ENCODE assay signal across 1 cellular context in the genomic region with DNA sequence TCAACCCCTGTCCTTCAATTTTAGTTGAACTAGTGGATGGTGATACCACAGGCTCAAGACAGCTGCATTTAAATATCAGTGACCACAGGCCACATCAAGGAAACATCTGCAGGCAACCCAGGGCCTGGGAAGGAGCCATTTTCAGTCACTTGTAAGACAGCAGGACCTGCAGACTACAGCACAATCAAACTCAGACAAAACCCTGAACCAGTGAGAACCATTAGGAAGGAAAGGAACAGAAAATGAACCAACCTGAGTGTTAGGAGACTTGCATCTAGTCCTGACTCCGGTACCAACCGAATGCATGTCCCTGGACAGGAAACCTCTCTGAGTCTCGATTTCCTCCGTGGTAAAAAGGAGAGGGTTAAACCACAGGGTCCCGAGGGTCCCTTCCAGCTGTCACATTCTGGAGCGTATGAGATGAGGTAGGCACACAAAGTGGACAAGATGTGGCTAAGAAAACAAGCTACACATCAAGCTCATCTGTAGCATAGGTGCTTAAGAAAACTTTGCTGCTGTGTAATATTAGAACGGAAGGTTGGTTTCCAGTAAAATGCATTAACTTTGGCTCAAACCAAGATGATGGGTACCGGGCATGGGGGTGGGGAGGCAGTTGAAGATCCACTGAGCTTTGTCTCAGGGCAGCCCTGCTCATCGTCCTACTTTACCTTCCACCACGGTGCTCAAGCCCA.
TF ChIP-seq lines count a peak whose summit lies in the region.

No MANE protein-coding gene starts in this region.

TF ChIP-seq in K562, 482 proteins besides CTCF, POLR2A, EP300 and RAD21 (continued from another document):
- TF ChIP-seq ZNF592 (IDR thresholded peaks at IDR 0.05): peak; percentile 45
